Comparison of ENCODE assay signal across 16 cellular contexts in the genomic region with DNA sequence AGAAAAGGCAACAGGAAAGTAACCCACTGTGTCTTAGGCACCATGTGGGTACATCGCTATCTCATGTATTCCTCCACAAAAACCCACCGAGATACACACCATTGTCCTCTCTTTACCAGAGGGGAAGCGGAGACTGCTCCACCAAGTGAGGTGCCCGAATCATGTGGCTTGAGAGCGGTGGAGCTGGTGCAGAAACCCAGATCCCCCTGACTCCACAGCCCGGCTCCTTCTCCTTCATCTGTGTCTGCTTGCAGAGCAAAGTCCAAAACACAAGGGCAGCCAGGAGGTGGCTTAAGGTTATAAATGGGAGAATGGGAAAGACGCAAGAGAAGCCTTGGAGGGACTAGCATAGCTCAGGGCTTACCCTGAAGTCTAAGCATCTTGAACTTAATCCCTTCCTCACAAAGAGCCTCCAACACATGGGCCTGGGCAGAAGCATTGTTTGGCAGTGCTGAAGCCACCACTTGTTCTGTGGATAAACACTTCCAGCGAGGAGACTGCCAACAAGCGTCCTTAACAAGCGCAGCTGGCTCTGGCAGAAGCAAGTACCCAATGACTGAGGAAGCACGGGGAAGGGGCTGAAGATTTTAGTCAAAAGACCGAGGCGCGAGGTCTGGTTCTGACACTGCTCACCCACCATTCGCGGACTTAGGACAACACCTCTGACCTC.
DNase-seq lines count a peak whose midpoint lies in the region; ATAC-seq and TF ChIP-seq lines count a peak whose summit lies in the region.
"Had no signal": no experiment of that assay in that cellular context is flagged by ENCODE, and none has a peak within 500 bp of the region (broad histone marks: within the 10 kb centered on the region; RNA-seq: fewer than 3 reads in every experiment).

No MANE protein-coding gene starts in this region.

- H3K4me1 ChIP-seq in neuronal stem cell (ENCODE audit: control insufficient read depth in 2 of 2, insufficient read depth in 1 of 2, low read depth in 1 of 2, low read length in 2 of 2): peaks cover 0 to 4% of the 10 kb centered on the region in 2 donors
- H3K4me1 ChIP-seq in thoracic aorta (ENCODE audit: control insufficient read depth in 1 of 2, low read depth in 2 of 2): peaks cover 15 to 32% of the 10 kb centered on the region in 2 donors
- H3K4me1 ChIP-seq in left lung: peaks cover 0 to 13% of the 10 kb centered on the region in 2 donors
- H3K4me1 ChIP-seq: BE2C, SJSA1 had no signal

- H3K27ac ChIP-seq in angular gyrus (ENCODE audit: low read depth, low read length) (peak overlapping the region; percentile 74), neuronal stem cell (replicated peaks; ENCODE audit: low read length) (no peak overlapping the region), thoracic aorta (peak overlapping the region; percentile 3 to 21), left lung (peak overlapping the region in 1 of 2 donors; percentile 82)
- H3K27ac ChIP-seq: SJSA1 had no signal

- no peaks in the 10 kb centered on the region for H3K79me1 ChIP-seq in neuronal stem cell (ENCODE audit: low read depth, low read length)

- no peak overlapping the region for H3K14ac ChIP-seq in neuronal stem cell (ENCODE audit: low read length)

- no peak overlapping the region for H2BK120ac ChIP-seq in neuronal stem cell (ENCODE audit: low read depth, low read length)

- no peak overlapping the region for H2AFZ ChIP-seq in neuronal stem cell (ENCODE audit: low read length)

- no peak overlapping the region for H3K4me2 ChIP-seq in neuronal stem cell (ENCODE audit: insufficient read depth, low read length, poor library complexity, severe bottlenecking)

- H2BK15ac ChIP-seq in neuronal stem cell (ENCODE audit: low read length): no peak overlapping the region

- no peak overlapping the region for H4K8ac ChIP-seq in neuronal stem cell (ENCODE audit: low read depth, low read length)

- H3K9me3 ChIP-seq in neuronal stem cell (replicated peaks in 1 of 2; ENCODE audit: control insufficient read depth in 2 of 2, insufficient read depth in 1 of 2, low read depth in 1 of 2, low read length in 2 of 2) (no peaks in the 10 kb centered on the region), thoracic aorta (no peaks in the 10 kb centered on the region), left lung (no peaks in the 10 kb centered on the region)
- H3K9me3 ChIP-seq: BE2C, SJSA1, stomach had no signal

- H2BK12ac ChIP-seq in neuronal stem cell (ENCODE audit: low read length): no peak overlapping the region

- H2AK5ac ChIP-seq in neuronal stem cell (ENCODE audit: low read depth, low read length): no peak overlapping the region

- H3K4ac ChIP-seq in neuronal stem cell (ENCODE audit: low read length): no peak overlapping the region

- TF ChIP-seq CTCF in thoracic aorta (IDR thresholded peaks at IDR 0.05) (no peak), left lung (IDR thresholded peaks at IDR 0.05) (no peak)

- H3K18ac ChIP-seq in neuronal stem cell (ENCODE audit: low read length): peak overlapping the region; percentile 38

- intact Hi-C loops in head of caudate nucleus (cut with DNase I): no loop called here
- intact Hi-C loops in left lung (cut with DNase I): no loop called here

- no peak overlapping the region for H3K23ac ChIP-seq in neuronal stem cell (ENCODE audit: low read depth, low read length, poor library complexity)

- H2BK5ac ChIP-seq in neuronal stem cell (ENCODE audit: low read length): no peak overlapping the region

- H3K4me3 ChIP-seq in neuronal stem cell (ENCODE audit: low read length in 2 of 2): no peak overlapping the region
- no peak overlapping the region for H3K4me3 ChIP-seq in thoracic aorta
- H3K4me3 ChIP-seq in left lung: no peak overlapping the region
- H3K4me3 ChIP-seq: SJSA1, stomach had no signal

- H4K91ac ChIP-seq in neuronal stem cell (ENCODE audit: low read depth, low read length, poor library complexity): no peak overlapping the region

- no CpG with 5 or more reads among the region's 16 CpGs for WGBS in neuronal stem cell (ENCODE audit: extremely low coverage in 2 of 2, insufficient read length in 2 of 2, insufficient replicate concordance in 1 of 2), 2 donors

- DNase-seq in head of caudate nucleus: peak in 40 of 42 donors; percentile 51 to 88 (median 72)
- no peak for DNase-seq in neuronal stem cell (ENCODE audit: low spot score)
- no peak for DNase-seq in thoracic aorta (ENCODE audit: low spot score)
- DNase-seq in MV-4-11 (lab: John Stamatoyannopoulos, UW): no peak
- no peak for DNase-seq in kidney glomerular epithelial cell (lab: John Stamatoyannopoulos, UW)
- no peak for DNase-seq in left lung
- DNase-seq: BE2C; effector CD4-positive, alpha-beta T cell; H9; NCI-H2107; NCI-H524 treated with DMSO at 0.1 percent for 48 hours; stimulated activated CD4-positive, alpha-beta T cell treated with anti-CD3 and anti-CD28 coated beads, Interleukin-1b, Interleukin-23, amount 100 ng/mL, for 48 hours; stomach had no signal

- H3K27me3 ChIP-seq in neuronal stem cell (ENCODE audit: control insufficient read depth in 3 of 3, insufficient read depth in 3 of 3, low read depth in 1 of 3, low read length in 3 of 3): no peaks in the 10 kb centered on the region
- no peaks in the 10 kb centered on the region for H3K27me3 ChIP-seq in thoracic aorta (replicated peaks; ENCODE audit: insufficient read depth)
- no peaks in the 10 kb centered on the region for H3K27me3 ChIP-seq in left lung
- H3K27me3 ChIP-seq: BE2C, SJSA1, stomach had no signal

- H3K36me3 ChIP-seq in neuronal stem cell (replicated peaks in 1 of 2; ENCODE audit: control insufficient read depth in 2 of 2, insufficient read depth in 2 of 2, low read length in 2 of 2): peaks cover 0 to 4% of the 10 kb centered on the region in 2 donors
- no peaks in the 10 kb centered on the region for H3K36me3 ChIP-seq in thoracic aorta
- no peaks in the 10 kb centered on the region for H3K36me3 ChIP-seq in left lung
- H3K36me3 ChIP-seq: SJSA1 had no signal

- ATAC-seq in thoracic aorta (ENCODE audit: insufficient number of reproducible peaks, low FRiP score, low read depth) (no peak), left lung (no peak)
- ATAC-seq: activated T-helper 17 cell treated with anti-CD3 and anti-CD28 coated beads, Interleukin-2, amount 50 U/mL, for 72 hours had no signal

- peak overlapping the region; percentile 44 for H3K9ac ChIP-seq in neuronal stem cell (ENCODE audit: low read depth, low read length, poor library complexity)

Comparison
In these comparisons a context has a peak if more than half of its experiments do, and no peak if none do; other contexts are left out.
1. DNase-seq: peak in head of caudate nucleus (40 of 42); none in neuronal stem cell (single experiment), thoracic aorta (single experiment), MV-4-11 (single experiment), kidney glomerular epithelial cell (single experiment) and left lung (0 of 2).